In the genomic region with DNA sequence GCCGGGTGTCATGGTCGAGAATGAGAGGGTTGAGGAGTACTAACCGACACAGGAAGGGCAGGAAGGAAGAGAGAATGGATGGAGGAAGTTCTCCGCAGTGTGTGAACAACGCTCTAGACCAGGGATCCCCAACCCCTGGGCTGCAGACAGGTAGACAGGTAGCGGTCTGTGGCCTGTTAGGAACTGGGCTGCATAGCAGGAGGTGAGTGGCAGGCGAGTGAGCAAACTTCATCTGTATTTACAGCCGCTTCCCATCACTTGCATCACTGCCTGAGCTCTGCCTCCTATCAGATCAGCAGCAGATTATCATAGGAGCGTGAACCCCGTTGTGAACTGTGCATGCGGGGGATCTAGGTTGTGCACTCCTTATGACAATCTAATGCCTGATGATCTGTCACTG, we compare ENCODE assay signal across 23 cellular contexts.
"Had no signal": no experiment of that assay in that cellular context is flagged by ENCODE, and none has a peak within 500 bp of the region (broad histone marks: within the 10 kb centered on the region; RNA-seq: fewer than 3 reads in every experiment).

No MANE protein-coding gene starts in this region.

- FAIRE-seq: K562 had no signal

- H3K27me3 Mint-ChIP-seq: activated CD4-positive, alpha-beta memory T cell treated with anti-CD3 and anti-CD28 coated beads for 36 hours had no signal

- H3K27me3 ChIP-seq: adrenal gland, SJCRH30 had no signal

- H3K4me2 ChIP-seq: PC-9, SK-N-SH had no signal

- H3K36me3 ChIP-seq: adrenal gland, WERI-Rb-1 had no signal

- H3K9me3 Mint-ChIP-seq: activated CD4-positive, alpha-beta memory T cell treated with anti-CD3 and anti-CD28 coated beads for 36 hours; activated naive CD8-positive, alpha-beta T cell treated with anti-CD3 and anti-CD28 coated beads, Interleukin-2, amount 10 ng/mL, durations not matched to agents 7 days and 5 days; activated T-cell treated with anti-CD3 and anti-CD28 coated beads, Interleukin-2, amount 50 U/mL, for 4 hours had no signal

- H3K36me3 Mint-ChIP-seq: activated CD4-positive, alpha-beta memory T cell treated with anti-CD3 and anti-CD28 coated beads for 36 hours had no signal

- H3K27ac ChIP-seq: adrenal gland, PC-9, SJCRH30, WERI-Rb-1 had no signal

- H3K4me3 Mint-ChIP-seq: activated CD4-positive, alpha-beta memory T cell treated with anti-CD3 and anti-CD28 coated beads for 36 hours; activated naive CD8-positive, alpha-beta T cell treated with anti-CD3 and anti-CD28 coated beads, Interleukin-2, amount 10 ng/mL, durations not matched to agents 7 days and 5 days; activated T-cell treated with anti-CD3 and anti-CD28 coated beads, Interleukin-2, amount 50 U/mL, for 4 hours had no signal

- ATAC-seq: activated T-cell treated with anti-CD3 and anti-CD28 coated beads, Interleukin-2, amount 50 U/mL, for 4 hours; K562; Right ventricle myocardium inferior had no signal

- H3K4me3 ChIP-seq: adrenal gland, K562, PC-9, SJCRH30 had no signal

- H3K9ac ChIP-seq: SK-N-SH had no signal

- H3K27ac Mint-ChIP-seq: activated CD4-positive, alpha-beta memory T cell treated with anti-CD3 and anti-CD28 coated beads for 36 hours; activated naive CD8-positive, alpha-beta T cell treated with anti-CD3 and anti-CD28 coated beads, Interleukin-2, amount 10 ng/mL, durations not matched to agents 7 days and 5 days had no signal

- H3K9me3 ChIP-seq: adrenal gland, SJCRH30, SK-N-SH had no signal

- DNase-seq: activated CD4-positive, alpha-beta memory T cell treated with anti-CD3 and anti-CD28 coated beads for 36 hours; activated CD4-positive, alpha-beta T cell treated with anti-CD3 and anti-CD28 coated beads for 48 hours; activated CD8-positive, alpha-beta memory T cell treated with anti-CD3 and anti-CD28 coated beads for 24 hours; activated gamma-delta T cell; activated naive CD4-positive, alpha-beta T cell treated with anti-CD3 and anti-CD28 coated beads, Interleukin-2, amount 50 U/mL, for 16 hours; activated naive CD8-positive, alpha-beta T cell treated with anti-CD3 and anti-CD28 coated beads, Interleukin-2, amount 10 ng/mL, durations not matched to agents 7 days and 5 days; activated T-cell treated with anti-CD3 and anti-CD28 coated beads, Interleukin-2, amount 50 U/mL, for 4 hours; adrenal gland; anterior cingulate cortex; cerebellar nuclear complex; Karpas-422; NCI-H1105 treated with DMSO at 0.1 percent for 48 hours; NCI-H1436 treated with DMSO at 0.1 percent for 48 hours; NCI-H187; NCI-H2081; NCI-H510A treated with DMSO at 0.1 percent for 48 hours; PC-9; SJCRH30; SK-N-SH; T-helper 1 cell; WERI-Rb-1 had no signal
